ENCODE assay signal across 18 cellular contexts in the genomic region with DNA sequence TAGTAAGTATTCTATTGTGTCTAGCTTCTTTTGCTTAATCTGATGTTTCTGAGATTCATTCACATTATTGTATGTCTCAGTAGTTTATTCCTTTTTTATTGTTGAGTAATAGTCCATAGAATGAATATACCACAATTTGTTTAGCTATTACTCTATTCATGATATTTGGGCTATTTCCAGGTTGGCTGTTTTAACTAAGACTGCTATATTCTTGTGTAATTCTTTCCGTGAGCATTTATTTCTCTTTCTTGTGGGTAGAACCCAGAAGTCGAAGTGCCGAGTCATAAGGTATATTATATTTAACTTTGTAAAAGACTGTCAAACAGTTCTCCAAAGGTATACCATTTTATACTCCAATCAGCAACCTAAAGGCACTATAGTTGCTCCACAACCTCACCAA.
A peak's percentile ranks its signal among the peaks of the same experiment; 100 is the strongest.
DNase-seq lines count a peak whose midpoint lies in the region; ATAC-seq and TF ChIP-seq lines count a peak whose summit lies in the region.
"Had no signal": no experiment of that assay in that cellular context is flagged by ENCODE, and none has a peak within 500 bp of the region (broad histone marks: within the 10 kb centered on the region; RNA-seq: fewer than 3 reads in every experiment).

No MANE protein-coding gene starts in this region.

- no peak for TF ChIP-seq CTCF in DND-41 (IDR thresholded peaks at IDR 0.05; ENCODE audit: borderline replicate concordance, extremely low read depth, low read length, poor library complexity, severe bottlenecking)

- H3K36me3 ChIP-seq in DND-41 (ENCODE audit: insufficient read depth, low read length) (no peaks in the 10 kb centered on the region), KOPT-K1 (ENCODE audit: insufficient read depth, low read length) (peaks cover 4% of the 10 kb centered on the region; the same call in 1 of the 2 replicates)
- H3K36me3 ChIP-seq: SJCRH30 had no signal

- H3K9ac ChIP-seq in DND-41 (ENCODE audit: low read depth, low read length) = 0 out of 2 replicates have a peak overlapping the region, but pooled peaks have one; percentile 14

- H3K27ac ChIP-seq in DND-41 (ENCODE audit: low read length) (peak overlapping the region; percentile 74), KOPT-K1 (ENCODE audit: low read depth, low read length, poor library complexity, severe bottlenecking) (peak overlapping the region; percentile 93)
- H3K27ac ChIP-seq: C4-2B, RWPE1, SJCRH30 had no signal

- H3K9me3 ChIP-seq in DND-41 (ENCODE audit: insufficient read depth, low read length, severe bottlenecking) (no peaks in the 10 kb centered on the region), KOPT-K1 (ENCODE audit: insufficient read depth, low read length, poor library complexity, severe bottlenecking) (peaks cover 12% of the 10 kb centered on the region)
- H3K9me3 ChIP-seq: SJCRH30 had no signal

- peaks cover 81% of the 10 kb centered on the region for H3K4me1 ChIP-seq in DND-41 (ENCODE audit: insufficient read depth, low read length)
- H3K4me1 ChIP-seq: SJCRH30 had no signal

- no peak for ATAC-seq in DND-41 (ENCODE audit: insufficient read depth, low read depth)
- no peak for ATAC-seq in left lobe of liver

- no peak overlapping the region for H3K4me3 ChIP-seq in DND-41 (ENCODE audit: low read depth in 1 of 2, low read length in 2 of 2)
- H3K4me3 ChIP-seq: SJCRH30 had no signal

- H4K20me1 ChIP-seq in DND-41 (ENCODE audit: insufficient read depth, low read length) = no peaks in the 10 kb centered on the region

- H3K27me3 ChIP-seq in DND-41 (ENCODE audit: insufficient read depth, low read length, poor library complexity) = no peaks in the 10 kb centered on the region
- H3K27me3 ChIP-seq: SJCRH30 had no signal

- no peaks in the 10 kb centered on the region for H3K79me2 ChIP-seq in DND-41 (ENCODE audit: insufficient read depth, low read length)

- peak overlapping the region; percentile 28; the same call in 1 of the 2 replicates for H3K4me2 ChIP-seq in DND-41 (ENCODE audit: insufficient read depth, low read length)

- no peak for DNase-seq in DND-41
- DNase-seq in NOMO-1 treated with dmso at 0.1 percent for 144 hours (lab: John Stamatoyannopoulos, UW; ENCODE audit: unreplicated experiment) = peak; percentile 27
- DNase-seq in iris pigment epithelial cell (ENCODE audit: low read depth) = peak; percentile 54
- DNase-seq in amygdala (lab: John Stamatoyannopoulos, UW) = no peak
- DNase-seq in left lobe of liver (ENCODE audit: low spot score) = no peak
- DNase-seq in RKO (ENCODE audit: low spot score) = no peak
- DNase-seq: H7, NCI-H1105 treated with DMSO at 0.1 percent for 48 hours, NCI-H1694 treated with DMSO at 0.1 percent for 48 hours, NCI-H2107, NCI-H2227 treated with DMSO at 0.1 percent for 48 hours, NCI-H524 treated with DMSO at 0.1 percent for 48 hours, OCI-M1, SJCRH30, SW 1271 had no signal

- peak overlapping the region; percentile 36; the same call in 1 of the 2 replicates for H2AFZ ChIP-seq in DND-41 (ENCODE audit: low read depth, low read length)

Comparison
In these comparisons a context has a peak if more than half of its experiments do, and no peak if none do; other contexts are left out.
1. DNase-seq: peak in NOMO-1 treated with dmso at 0.1 percent for 144 hours (single experiment) and iris pigment epithelial cell (single experiment); none in DND-41 (single experiment), amygdala (0 of 56), left lobe of liver (single experiment) and RKO (single experiment).